ENCODE assay signal across 15 cellular contexts in the genomic region with DNA sequence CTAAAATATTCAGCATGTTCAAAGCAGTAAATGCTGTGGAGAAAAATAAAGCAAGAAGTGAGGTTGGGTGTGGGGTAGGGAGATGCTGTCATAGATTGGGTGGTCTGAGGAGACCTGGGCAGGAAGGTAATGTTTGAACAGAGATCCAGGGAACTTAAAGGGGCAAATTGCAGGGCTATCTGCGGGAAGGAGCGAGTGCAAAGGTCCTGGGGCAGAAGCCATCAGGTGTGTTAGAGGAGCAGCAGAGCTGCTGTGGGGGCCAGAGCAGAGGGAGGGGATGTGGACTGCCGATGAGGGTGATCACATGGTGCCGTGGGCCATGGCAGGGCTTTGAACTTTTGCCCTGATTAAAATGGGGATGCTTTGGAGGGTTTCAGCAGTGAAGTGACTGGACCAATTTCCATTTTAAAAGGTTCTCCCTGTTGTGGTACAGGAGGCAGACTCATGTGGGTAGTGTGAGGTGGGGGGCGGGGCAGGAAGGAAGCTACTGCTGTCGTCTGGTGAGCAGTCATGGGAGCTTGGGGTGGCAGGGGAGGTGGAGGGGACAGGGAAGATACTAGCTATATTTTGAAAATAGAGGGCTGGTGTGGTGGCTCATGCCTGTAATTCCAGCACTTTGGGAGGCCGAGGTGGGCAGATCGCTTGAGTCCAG.
"Had no signal": no experiment of that assay in that cellular context is flagged by ENCODE, and none has a peak within 500 bp of the region (broad histone marks: within the 10 kb centered on the region; RNA-seq: fewer than 3 reads in every experiment).

No MANE protein-coding gene starts in this region.

- H3K4me3 ChIP-seq: right lobe of liver, thyroid gland had no signal

- H3K36me3 ChIP-seq: right lobe of liver, thyroid gland had no signal

- H3K9me3 ChIP-seq: right lobe of liver, SK-N-SH, thyroid gland had no signal

- H3K27me3 ChIP-seq: right lobe of liver, thyroid gland had no signal

- H3K9me2 ChIP-seq: SK-N-SH had no signal

- ATAC-seq: activated naive CD8-positive, alpha-beta T cell treated with anti-CD3 and anti-CD28 coated beads, Interleukin-2, amount 50 U/mL, for 24 hours; left ventricle myocardium superior; stimulated activated naive B cell treated with anti-CD40 and anti-IgM and Interleukin-4, amounts not matched to agents 10 μg/mL and 1 μg/mL and 100 μg/mL, for 72 hours had no signal

- H3K4me3 Mint-ChIP-seq: activated naive CD8-positive, alpha-beta T cell treated with anti-CD3 and anti-CD28 coated beads, Interleukin-2, amount 50 U/mL, for 24 hours; brain; immature natural killer cell; stimulated activated naive B cell treated with anti-CD40 and anti-IgM and Interleukin-4, amounts not matched to agents 10 μg/mL and 1 μg/mL and 100 μg/mL, for 72 hours; T-helper 2 cell treated with Interferon-gamma antibody and Interleukin-4, amounts not matched to agents 5 μg/mL and 100 μg/mL, for 36 hours had no signal

- H3K27ac Mint-ChIP-seq: activated naive CD8-positive, alpha-beta T cell treated with anti-CD3 and anti-CD28 coated beads, Interleukin-2, amount 50 U/mL, for 24 hours; brain; immature natural killer cell; stimulated activated naive B cell treated with anti-CD40 and anti-IgM and Interleukin-4, amounts not matched to agents 10 μg/mL and 1 μg/mL and 100 μg/mL, for 72 hours; T-helper 2 cell treated with Interferon-gamma antibody and Interleukin-4, amounts not matched to agents 5 μg/mL and 100 μg/mL, for 36 hours had no signal

- H3K4me1 ChIP-seq: right lobe of liver, thyroid gland had no signal

- H3K9me3 Mint-ChIP-seq: activated naive CD8-positive, alpha-beta T cell treated with anti-CD3 and anti-CD28 coated beads, Interleukin-2, amount 50 U/mL, for 24 hours; T-helper 2 cell treated with Interferon-gamma antibody and Interleukin-4, amounts not matched to agents 5 μg/mL and 100 μg/mL, for 36 hours had no signal

- H3K4me2 ChIP-seq: SK-N-SH had no signal

- H3K36me3 Mint-ChIP-seq: brain; immature natural killer cell; stimulated activated naive B cell treated with anti-CD40 and anti-IgM and Interleukin-4, amounts not matched to agents 10 μg/mL and 1 μg/mL and 100 μg/mL, for 72 hours had no signal

- DNase-seq: activated CD4-positive, CD25-positive, alpha-beta regulatory T cell; activated CD8-positive, alpha-beta memory T cell treated with anti-CD3 and anti-CD28 coated beads, Interleukin-2, amount 50 U/mL, for 4 hours; activated effector memory CD4-positive, alpha-beta T cell treated with Interleukin-2 at 50 U/mL for 16 hours; activated naive CD8-positive, alpha-beta T cell treated with anti-CD3 and anti-CD28 coated beads, Interleukin-2, amount 50 U/mL, for 24 hours; activated T-cell treated with anti-CD3 and anti-CD28 coated beads, Interleukin-2, amount 50 U/mL, for 48 hours; anterior cingulate cortex; immature natural killer cell; left ventricle myocardium superior; right lobe of liver; SK-N-SH; small intestine; stimulated activated naive B cell treated with anti-CD40 and anti-IgM and Interleukin-4, amounts not matched to agents 10 μg/mL and 1 μg/mL and 100 μg/mL, for 72 hours had no signal

- H3K27ac ChIP-seq: right lobe of liver, thyroid gland had no signal

- H3K4me1 Mint-ChIP-seq: activated naive CD8-positive, alpha-beta T cell treated with anti-CD3 and anti-CD28 coated beads, Interleukin-2, amount 50 U/mL, for 24 hours; immature natural killer cell; stimulated activated naive B cell treated with anti-CD40 and anti-IgM and Interleukin-4, amounts not matched to agents 10 μg/mL and 1 μg/mL and 100 μg/mL, for 72 hours had no signal
